ENCODE assay signal across 8 cellular contexts in the genomic region with DNA sequence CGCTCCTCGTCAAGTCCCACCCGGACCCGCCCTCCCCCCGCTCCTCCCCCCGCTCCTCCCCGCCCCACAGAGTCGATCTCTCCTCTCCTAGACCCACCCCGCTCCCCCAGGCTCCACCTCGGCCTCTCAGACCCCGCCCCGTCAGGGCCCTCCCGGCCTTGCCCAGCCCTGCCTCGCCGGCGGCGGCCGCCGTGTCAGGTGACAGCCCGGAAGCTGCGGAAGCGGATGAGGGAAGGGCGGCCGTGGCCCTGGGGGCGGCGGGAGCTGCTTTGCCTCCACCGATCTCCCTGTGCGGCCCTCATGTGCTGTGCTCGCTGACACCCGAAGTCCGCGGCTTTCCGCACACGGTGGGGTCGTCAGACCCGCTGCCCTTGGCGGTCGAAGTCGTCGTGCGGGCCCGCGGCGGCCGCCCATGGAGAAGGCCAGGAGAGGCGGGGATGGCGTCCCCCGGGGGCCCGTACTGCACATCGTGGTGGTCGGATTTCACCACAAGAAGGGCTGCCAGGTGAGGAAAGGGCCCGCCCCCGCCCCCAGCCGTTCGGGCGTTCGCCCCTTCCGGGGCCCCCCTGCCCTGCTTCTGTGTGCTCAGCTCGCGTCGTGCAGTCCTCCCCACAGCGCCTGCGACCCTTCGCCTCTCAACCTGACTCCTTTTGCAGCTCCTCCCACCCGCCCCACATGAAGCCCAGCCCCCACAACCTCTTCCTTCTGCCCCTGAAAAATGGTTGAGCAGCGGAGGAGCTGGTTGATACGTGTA. TPM values are rescaled to one million over a fixed set of nuclear protein-coding genes. Genes with fewer than 3 reads are reported as not detected.
DNase-seq lines count a peak whose midpoint lies in the region; ATAC-seq and TF ChIP-seq lines count a peak whose summit lies in the region.

A gene (plus strand): TSS at position 192 of the 754 bp plus-strand sequence. CDS start 221 bp downstream, at position 413.

- peak within 1 kb of the TSS; percentile 69 for H2BK120ac ChIP-seq in IMR-90 (ENCODE audit: low read depth, low read length)

- peaks cover 54% of the 10 kb centered on the region for H3K79me2 ChIP-seq in OCI-LY7 (ENCODE audit: insufficient read depth, low read depth, low read length)

- peak within 1 kb of the TSS; percentile 68 for H3K56ac ChIP-seq in IMR-90 (ENCODE audit: extremely low read depth, insufficient read depth, low read length)

- 0% methylated on average over 15 of the region's 67 CpGs; no CpG with 5 or more reads in 1 of the 2 experiments for WGBS in IMR-90 (ENCODE audit: extremely low coverage in 2 of 2, insufficient read length in 1 of 2), 2 experiments

- H4K20me1 ChIP-seq in IMR-90 (ENCODE audit: insufficient read depth, low read length), result no peaks in the 10 kb centered on the region
- 0 out of 2 replicates have a peak, but pooled peaks cover 10% of the 10 kb centered on the region for H4K20me1 ChIP-seq in OCI-LY7 (ENCODE audit: insufficient read depth, low read length)

- intact Hi-C loops in IMR-90 (cut with micrococcal nuclease), result loop anchor here (2.0 to 5.0 kb wide), 2 partner anchors 177 to 613 kb away; a partner anchor contains a TSS
- intact Hi-C loops in OCI-LY7 (cut with micrococcal nuclease; ENCODE audit: unreplicated experiment), result loop anchor here (5.0 kb wide), 2 partner anchors 397 to 567 kb away; a partner anchor contains a TSS

- peak within 1 kb of the TSS; percentile 98 for H3K27ac ChIP-seq in IMR-90 (ENCODE audit: insufficient read depth, low read length)
- H3K27ac ChIP-seq in OCI-LY7 (ENCODE audit: low read depth, low read length, poor library complexity, severe bottlenecking), result peak within 1 kb of the TSS; percentile 88

- no peak within 1 kb of the TSS for H2BK20ac ChIP-seq in IMR-90 (ENCODE audit: low read depth, low read length)

- BruUV-seq in IMR-90 (replicated peaks; lab: Mats Ljungman, UMichigan) (no TSS peak), OCI-LY7 (replicated peaks; lab: Mats Ljungman, UMichigan) (no TSS peak)

- no peak for TF ChIP-seq CTCF in IMR-90 (conservative IDR thresholded peaks at IDR 0.05; ENCODE audit: low read depth, low read length)
- no peak for TF ChIP-seq CTCF in OCI-LY7 (conservative IDR thresholded peaks at IDR 0.05; ENCODE audit: low read length)

- H2AK5ac ChIP-seq in IMR-90 (ENCODE audit: low read depth, low read length), result peak within 1 kb of the TSS; percentile 71

- in situ Hi-C loops in IMR-90 (cut with MboI; ENCODE audit: low sequenced_read_pairs), result no loop called here

- 0 out of 2 replicates have a peak, but pooled peaks cover 2% of the 10 kb centered on the region for H3K4me1 ChIP-seq in IMR-90 (ENCODE audit: control insufficient read depth, insufficient read depth, low read length)
- peaks cover 27% of the 10 kb centered on the region for H3K4me1 ChIP-seq in OCI-LY7 (ENCODE audit: insufficient read depth, low read length, poor library complexity, severe bottlenecking)
- peaks cover 34% of the 10 kb centered on the region for H3K4me1 ChIP-seq in mononuclear cell (ENCODE audit: insufficient read depth, low read length)

- TF ChIP-seq POLR2A in IMR-90 (IDR thresholded peaks at IDR 0.05; ENCODE audit: low read depth, low read length), result peak; percentile 90

- peaks cover 6 to 12% of the 10 kb centered on the region in 2 experiments; a peak in 3 of 4 replicates for H3K79me1 ChIP-seq in IMR-90 (ENCODE audit: low read depth in 1 of 2, low read length in 2 of 2)

- peak within 1 kb of the TSS; percentile 62 to 92 for H4K8ac ChIP-seq in IMR-90 (ENCODE audit: low read depth in 2 of 2, low read length in 2 of 2)

- no peak for TF ChIP-seq RAD21 in IMR-90 (IDR thresholded peaks at IDR 0.05; ENCODE audit: low read length)

- CTCF ChIA-PET in IMR-90 (lab: Yijun Ruan, JAX), result interaction anchor here (1.5 kb wide), 1 partner anchor 16 kb away, joined by 3 read pairs; no protein-coding TSS in a partner anchor
- CTCF ChIA-PET in OCI-LY7 (lab: Charles Lee; ENCODE audit: unreplicated experiment), result interaction anchor here (1.4 kb wide), 1 partner anchor 9 kb away, joined by 3 read pairs; no protein-coding TSS in a partner anchor

- no peaks in the 10 kb centered on the region for H3K9me3 ChIP-seq in IMR-90 (ENCODE audit: control insufficient read depth, insufficient read depth, low read length)
- no peaks in the 10 kb centered on the region; the same call in 1 of the 2 replicates for H3K9me3 ChIP-seq in OCI-LY7 (ENCODE audit: low read length)
- H3K9me3 ChIP-seq in mononuclear cell (ENCODE audit: low read depth, low read length), result no peaks in the 10 kb centered on the region

- H3K9me1 ChIP-seq in IMR-90 (ENCODE audit: insufficient read depth, low read length), result 0 out of 2 replicates have a peak, but pooled peaks cover 2% of the 10 kb centered on the region

- H3K14ac ChIP-seq in IMR-90 (replicated peaks; ENCODE audit: low read depth, low read length), result peak within 1 kb of the TSS; percentile 93

- H3K36me3 ChIP-seq in IMR-90 (ENCODE audit: control insufficient read depth, insufficient read depth, low read length), result no peaks in the 10 kb centered on the region
- H3K36me3 ChIP-seq in OCI-LY7 (ENCODE audit: insufficient read depth, low read length), result peaks cover 33% of the 10 kb centered on the region

- dilution Hi-C loops in IMR-90 (cut with HindIII; ENCODE audit: low sequenced_read_pairs, unreplicated experiment), result no loop called here

- H2AFZ ChIP-seq in IMR-90 (replicated peaks; ENCODE audit: low read length, poor library complexity), result peak within 1 kb of the TSS; percentile 96
- H2AFZ ChIP-seq in OCI-LY7 (ENCODE audit: low read length), result peak within 1 kb of the TSS; percentile 90

- H2BK5ac ChIP-seq in IMR-90 (ENCODE audit: low read depth, low read length, poor library complexity, severe bottlenecking), result peak within 1 kb of the TSS; percentile 94

- H3K4me3 ChIP-seq in IMR-90 (ENCODE audit: insufficient read depth, low read depth, low read length), result peak within 1 kb of the TSS; percentile 97
- peak within 1 kb of the TSS; percentile 82 for H3K4me3 ChIP-seq in OCI-LY7 (ENCODE audit: low read depth, low read length, poor library complexity, severe bottlenecking)
- peak within 1 kb of the TSS; percentile 86 for H3K4me3 ChIP-seq in mononuclear cell (ENCODE audit: low read length)

- peak within 1 kb of the TSS; percentile 96 for H3K4ac ChIP-seq in IMR-90 (ENCODE audit: low read depth, low read length)

- peak within 1 kb of the TSS; percentile 94 for H3K9ac ChIP-seq in IMR-90 (ENCODE audit: low read depth, low read length)

- peak within 1 kb of the TSS; percentile 88 for H4K5ac ChIP-seq in IMR-90 (ENCODE audit: low read depth, low read length)

- no peaks in the 10 kb centered on the region for H3K27me3 ChIP-seq in IMR-90 (ENCODE audit: control insufficient read depth, insufficient read depth, low read length)
- H3K27me3 ChIP-seq in mononuclear cell (ENCODE audit: insufficient read depth, low read length), result no peaks in the 10 kb centered on the region

- peak; percentile 94 for ATAC-seq in GM21529 (IDR thresholded peaks at IDR 0.05; ENCODE audit: unreplicated experiment)
- peak; percentile 97 for ATAC-seq in IMR-90 (ENCODE audit: low read depth)

- no peaks in the 10 kb centered on the region for H3K9me2 ChIP-seq in OCI-LY7 (ENCODE audit: insufficient read depth, low read length)

- H2AK9ac ChIP-seq in IMR-90 (replicated peaks; ENCODE audit: low read depth, low read length, poor library complexity), result peak within 1 kb of the TSS; percentile 95

- DNase-seq in DMS 273 (lab: John Stamatoyannopoulos, UW; ENCODE audit: unreplicated experiment), result peak; percentile 99
- DNase-seq in IMR-90, result peak; percentile 93
- peak; percentile 97 for DNase-seq in OCI-LY7 (ENCODE audit: low spot score)
- DNase-seq in activated T-cell treated with anti-CD3 and anti-CD28 coated beads for 24 hours (ENCODE audit: low read depth), result peak; percentile 100
- peak; percentile 83 for DNase-seq in epidermal melanocyte (ENCODE audit: insufficient read length, low spot score)
- peak; percentile 99 for DNase-seq in stimulated activated CD8-positive, alpha-beta memory T cell treated with anti-CD3 and anti-CD28 coated beads, Interleukin-2, amount 100 ng/mL, for 48 hours (ENCODE audit: low read depth in 2 of 2)

- peak within 1 kb of the TSS; percentile 83 for H4K91ac ChIP-seq in IMR-90 (ENCODE audit: insufficient read depth, low read depth, low read length)

- H3K18ac ChIP-seq in IMR-90 (ENCODE audit: low read depth, low read length), result peak within 1 kb of the TSS; percentile 73

- POLR2A ChIA-PET in IMR-90 (lab: Charles Lee; ENCODE audit: unreplicated experiment), result interaction anchor here (0.7 kb wide), 1 partner anchor 85 kb away, joined by 3 read pairs; no protein-coding TSS in a partner anchor
- POLR2A ChIA-PET in OCI-LY7 (lab: Charles Lee), result interaction anchor here (0.6 to 1.7 kb wide), 9 partner anchors 9 to 557 kb away, joined by 3 to 11 read pairs (median 5); no protein-coding TSS in a partner anchor

- H2BK15ac ChIP-seq in IMR-90 (ENCODE audit: low read depth, low read length), result peak within 1 kb of the TSS; percentile 12; the same call in 1 of the 3 replicates

- H3K4me2 ChIP-seq in IMR-90 (ENCODE audit: low read depth, low read length) (peak within 1 kb of the TSS; percentile 100), OCI-LY7 (ENCODE audit: low read length) (peak within 1 kb of the TSS; percentile 93)

- peak within 1 kb of the TSS; percentile 77 for H3K23ac ChIP-seq in IMR-90 (ENCODE audit: low read depth, low read length)

TF ChIP-seq in IMR-90, 13 proteins besides CTCF, POLR2A, EP300 and RAD21 (continues in another document):
- TF ChIP-seq CHD1 (IDR thresholded peaks at IDR 0.05; ENCODE audit: low read depth, low read length) (no peak), RFX5 (IDR thresholded peaks at IDR 0.05; ENCODE audit: low read depth, low read length) (no peak), FOS (IDR thresholded peaks at IDR 0.05; ENCODE audit: low read depth, low read length) (no peak), BHLHE40 (IDR thresholded peaks at IDR 0.05; ENCODE audit: low read depth, low read length) (peak; percentile 33; the same call in 1 of the 2 replicates), NFE2L2 (IDR thresholded peaks at IDR 0.05; ENCODE audit: low read depth, low read length) (no peak)
- TF ChIP-seq, protein P1, sequence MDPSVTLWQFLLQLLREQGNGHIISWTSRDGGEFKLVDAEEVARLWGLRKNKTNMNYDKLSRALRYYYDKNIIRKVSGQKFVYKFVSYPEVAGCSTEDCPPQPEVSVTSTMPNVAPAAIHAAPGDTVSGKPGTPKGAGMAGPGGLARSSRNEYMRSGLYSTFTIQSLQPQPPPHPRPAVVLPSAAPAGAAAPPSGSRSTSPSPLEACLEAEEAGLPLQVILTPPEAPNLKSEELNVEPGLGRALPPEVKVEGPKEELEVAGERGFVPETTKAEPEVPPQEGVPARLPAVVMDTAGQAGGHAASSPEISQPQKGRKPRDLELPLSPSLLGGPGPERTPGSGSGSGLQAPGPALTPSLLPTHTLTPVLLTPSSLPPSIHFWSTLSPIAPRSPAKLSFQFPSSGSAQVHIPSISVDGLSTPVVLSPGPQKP (IDR thresholded peaks at IDR 0.05; ENCODE audit: borderline replicate concordance, low read depth, low read length), result no peak

RNA-seq across cellular contexts. Expression of the gene that starts here (rescaled TPM):
- total RNA-seq in IMR-90 (2012; rRNA removed) (21.7 and 23.6 TPM in 2 replicates), OCI-LY7 (2022) (49.5 and 54.9 TPM in 2 replicates), mononuclear cell (22.7 TPM)
- 8.8 and 13.1 TPM in 2 replicates for polyA plus RNA-seq in IMR-90 (2012; rRNA removed)
- 3.3 and 6.3 TPM in 2 replicates for polyA plus RNA-seq in IMR-90 (2012; cell fraction: cytosol; rRNA removed)
- polyA plus RNA-seq in IMR-90 (2012; cell fraction: nucleus; rRNA removed; ENCODE audit: low replicate concordance), result 4.2 and 18.6 TPM in 2 replicates
- 23.4 and 36.6 TPM in 2 replicates for total RNA-seq in OCI-LY7 (2014; rRNA removed; shearing (Covaris generic))

Comparison
In these comparisons a context has a peak if more than half of its experiments do, and no peak if none do; other contexts are left out.
1. Peak in every context shown above with its lines: DNase-seq, ATAC-seq, H3K4me3 ChIP-seq and H3K27ac ChIP-seq.